Comparison of ENCODE assay signal across 14 cellular contexts in genomic region chr12:25764892-25765291, GRCh38.
"Had no signal": no experiment of that assay in that cellular context is flagged by ENCODE, and none has a peak within 500 bp of the region (broad histone marks: within the 10 kb centered on the region; RNA-seq: fewer than 3 reads in every experiment).

No MANE protein-coding gene starts in this region.

- FAIRE-seq: keratinocyte had no signal

- H3K4me1 ChIP-seq: heart left ventricle, left ventricle myocardium inferior, suprapubic skin, upper lobe of left lung had no signal

- H3K36me3 ChIP-seq: brain microvascular endothelial cell, heart left ventricle, left ventricle myocardium inferior, suprapubic skin, upper lobe of left lung had no signal

- H3K9me3 ChIP-seq: heart left ventricle, left ventricle myocardium inferior, suprapubic skin, upper lobe of left lung had no signal

- DNase-seq: activated CD4-positive, alpha-beta T cell treated with anti-CD3 and anti-CD28 coated beads for 48 hours; activated naive CD4-positive, alpha-beta T cell treated with anti-CD3 and anti-CD28 coated beads for 36 hours; brain microvascular endothelial cell; cerebellar nuclear complex; heart left ventricle; left ventricle myocardium inferior; mesenchymal stem cell; stimulated activated CD4-positive, alpha-beta T cell treated with anti-CD3 and anti-CD28 coated beads, Interleukin-4, amount 100 ng/mL, for 1 hour; stimulated activated CD8-positive, alpha-beta memory T cell treated with anti-CD3 and anti-CD28 coated beads, Interleukin-4, amount 100 ng/mL, for 48 hours; stimulated activated naive CD8-positive, alpha-beta T cell treated with anti-CD3 and anti-CD28 coated beads, Interleukin-15, Interleukin-2, amounts not matched to agents 100 U/mL and 50 U/mL, for 24 hours; upper lobe of left lung had no signal

- H3K27ac ChIP-seq: brain microvascular endothelial cell, heart left ventricle, left ventricle myocardium inferior, suprapubic skin, upper lobe of left lung had no signal

- H3K4me3 ChIP-seq: heart left ventricle, left ventricle myocardium inferior, suprapubic skin, upper lobe of left lung had no signal

- ATAC-seq: heart left ventricle; stimulated activated naive CD8-positive, alpha-beta T cell treated with anti-CD3 and anti-CD28 coated beads, Interleukin-15, Interleukin-2, amounts not matched to agents 100 U/mL and 50 U/mL, for 24 hours; WTC11 had no signal

- H3K27me3 ChIP-seq: brain microvascular endothelial cell, heart left ventricle, suprapubic skin, upper lobe of left lung had no signal
